ENCODE assay signal across 6 cellular contexts in the genomic region with DNA sequence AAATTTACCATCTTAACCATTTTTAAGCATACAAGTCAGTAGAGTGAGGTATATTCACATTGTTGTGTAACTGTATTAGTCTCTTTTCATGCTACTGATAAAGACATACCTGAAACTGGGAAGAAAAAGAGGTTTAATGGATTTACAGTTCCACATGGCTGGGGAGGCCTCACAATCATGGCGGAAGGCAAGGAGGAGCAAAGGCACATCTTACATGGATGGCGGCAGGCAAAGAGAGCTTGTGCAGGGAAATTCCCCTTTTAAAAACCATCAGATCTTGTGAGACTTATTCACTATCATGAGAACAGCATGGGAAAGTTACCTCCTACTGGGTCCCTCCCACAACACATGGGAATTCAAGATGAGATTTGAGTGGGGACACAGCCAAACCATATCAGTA. TPM values are rescaled to one million over a fixed set of nuclear protein-coding genes. Genes with fewer than 3 reads are reported as not detected.
"Had no signal": no experiment of that assay in that cellular context is flagged by ENCODE, and none has a peak within 500 bp of the region (broad histone marks: within the 10 kb centered on the region; RNA-seq: fewer than 3 reads in every experiment).

No MANE protein-coding gene starts in this region.

RNA-seq across cellular contexts. Expression of gene MYL4, which starts 14.9 kb away (rescaled TPM):
- total RNA-seq: activated B cell treated with CpG ODN at 0.5 μM for 24 hours; activated CD4-positive, alpha-beta T cell treated with anti-CD3 and anti-CD28 coated beads for 36 hours; activated naive CD4-positive, alpha-beta T cell treated with anti-CD3 and anti-CD28 coated beads, Interleukin-2, amount 50 U/mL, for 72 hours; foreskin keratinocyte; subcutaneous adipose tissue; T-helper 17 cell had no signal
- polyA plus RNA-seq: foreskin keratinocyte had no signal
